ENCODE assay signal across 8 cellular contexts in genomic region chr10:104340099-104340594, GRCh38. TPM values are rescaled to one million over a fixed set of nuclear protein-coding genes. Genes with fewer than 3 reads are reported as not detected.
DNase-seq lines count a peak whose midpoint lies in the region; ATAC-seq and TF ChIP-seq lines count a peak whose summit lies in the region.

No MANE protein-coding gene starts in this region.

- H3K4me1 Mint-ChIP-seq in activated T-cell treated with anti-CD3 and anti-CD28 coated beads, Interleukin-2, amount 50 U/mL, for 24 hours (ENCODE audit: low read depth): peaks cover 30% of the 10 kb centered on the region
- H3K4me1 Mint-ChIP-seq in brain (peaks cover 45% of the 10 kb centered on the region), memory B cell (peaks cover 20% of the 10 kb centered on the region)

- H3K9me3 ChIP-seq in tibial artery: no peaks in the 10 kb centered on the region

- H3K27ac Mint-ChIP-seq in activated T-cell treated with anti-CD3 and anti-CD28 coated beads, Interleukin-2, amount 50 U/mL, for 24 hours: peak overlapping the region; percentile 65
- H3K27ac Mint-ChIP-seq in brain (peak overlapping the region in 2 of 5 experiments; percentile 4 to 97), memory B cell (no peak overlapping the region)

- H3K27me3 ChIP-seq in tibial artery: no peaks in the 10 kb centered on the region

- no peak for ATAC-seq in memory B cell (ENCODE audit: low read depth)

- H3K27ac ChIP-seq in tibial artery: peak overlapping the region; percentile 92 to 98

- peak overlapping the region; percentile 63 to 86 for H3K4me3 ChIP-seq in tibial artery

- DNase-seq in activated T-cell treated with anti-CD3 and anti-CD28 coated beads, Interleukin-2, amount 50 U/mL, for 24 hours: no peak
- no peak for DNase-seq in activated T-cell treated with anti-CD3 and anti-CD28 coated beads for 4 hours
- no peak for DNase-seq in memory B cell (ENCODE audit: low spot score in 2 of 2)
- no peak for DNase-seq in tibial artery
- DNase-seq in stimulated activated CD4-positive, alpha-beta T cell treated with anti-CD3 and anti-CD28 coated beads, Interleukin-2, amount 100 ng/mL, for 24 hours: no peak
- DNase-seq in KG1 (lab: John Stamatoyannopoulos, UW): no peak
- DNase-seq in NCI-H524 (lab: John Stamatoyannopoulos, UW): no peak

- intact Hi-C loops in tibial artery (cut with DNase I; ENCODE audit: low total_unique reads): no loop called here

- H3K4me3 Mint-ChIP-seq in activated T-cell treated with anti-CD3 and anti-CD28 coated beads, Interleukin-2, amount 50 U/mL, for 24 hours: peak overlapping the region; percentile 87
- H3K4me3 Mint-ChIP-seq in brain (peak overlapping the region; percentile 49 to 96 (median 73)), memory B cell (peak overlapping the region; percentile 1)

- no peak for TF ChIP-seq CTCF in brain (conservative IDR thresholded peaks at IDR 0.05)
- TF ChIP-seq CTCF in tibial artery (IDR thresholded peaks at IDR 0.05): no peak

- H3K9me3 Mint-ChIP-seq in activated T-cell treated with anti-CD3 and anti-CD28 coated beads, Interleukin-2, amount 50 U/mL, for 24 hours: no peaks in the 10 kb centered on the region
- H3K9me3 Mint-ChIP-seq in brain: peaks cover 0 to 2% (median 0%) of the 10 kb centered on the region in 5 experiments
- no peaks in the 10 kb centered on the region for H3K9me3 Mint-ChIP-seq in memory B cell

- no peaks in the 10 kb centered on the region for H3K27me3 Mint-ChIP-seq in activated T-cell treated with anti-CD3 and anti-CD28 coated beads, Interleukin-2, amount 50 U/mL, for 24 hours
- H3K27me3 Mint-ChIP-seq in brain: peaks cover 24% of the 10 kb centered on the region
- no peaks in the 10 kb centered on the region for H3K27me3 Mint-ChIP-seq in memory B cell

- peaks cover 21% of the 10 kb centered on the region for H3K36me3 Mint-ChIP-seq in activated T-cell treated with anti-CD3 and anti-CD28 coated beads, Interleukin-2, amount 50 U/mL, for 24 hours (ENCODE audit: low read depth)
- H3K36me3 Mint-ChIP-seq in brain (no peaks in the 10 kb centered on the region), memory B cell (no peaks in the 10 kb centered on the region)

- no peaks in the 10 kb centered on the region for H3K36me3 ChIP-seq in tibial artery

- peaks cover 0 to 37% (median 22%) of the 10 kb centered on the region in 4 donors for H3K4me1 ChIP-seq in tibial artery

RNA-seq across cellular contexts. Expression of gene ITPRIP, which starts 1.9 kb away (rescaled TPM):
- 19.8 TPM for polyA plus RNA-seq in brain (ENCODE audit: insufficient read depth, low read depth, low replicate concordance)

RNA-seq across cellular contexts. Expression of gene CFAP58, which starts 13.5 kb away (rescaled TPM):
- polyA plus RNA-seq in brain (ENCODE audit: insufficient read depth, low read depth, low replicate concordance): 0.37 TPM

Comparison
In these comparisons a context has a peak if more than half of its experiments do, and no peak if none do; other contexts are left out.
1. H3K4me3 Mint-ChIP-seq: peak in every context shown above with its lines; median percentile 87 in activated T-cell treated with anti-CD3 and anti-CD28 coated beads, Interleukin-2, amount 50 U/mL, for 24 hours; 73 in brain; 1 in memory B cell.